Comparison of ENCODE assay signal across 4 cellular contexts in genomic region chr15:87439090-87439489, GRCh38.
TF ChIP-seq lines count a peak whose summit lies in the region.

No MANE protein-coding gene starts in this region.

TF ChIP-seq in HepG2, 621 proteins besides CTCF, POLR2A, EP300 and RAD21:
- TF ChIP-seq MAFK (conservative IDR thresholded peaks at IDR 0.05 in 1 of 2, IDR thresholded peaks at IDR 0.05 in 1 of 2; ENCODE audit: low read length in 2 of 2), result peak in 1 of 2 experiments; percentile 61; a peak in 2 of 4 replicates
- TF ChIP-seq MAFF (IDR thresholded peaks at IDR 0.05; ENCODE audit: low read depth, low read length), result peak; percentile 32; the same call in 1 of the 2 replicates
- TF ChIP-seq CERS6 (CRISPR knock-in tag; IDR thresholded peaks at IDR 0.05), result no peak
- TF ChIP-seq ZNF512 (CRISPR knock-in tag; IDR thresholded peaks at IDR 0.05), result no peak
TF ChIP-seq in HepG2: peak in this region for 2.

TF ChIP-seq in A549, 52 proteins besides CTCF, POLR2A, EP300 and RAD21:
- TF ChIP-seq ZFP36 (IDR thresholded peaks at IDR 0.05; ENCODE audit: borderline replicate concordance, partially characterized antibody) (no peak), MAFK (IDR thresholded peaks at IDR 0.05; ENCODE audit: partially characterized antibody) (peak; percentile 71)

TF ChIP-seq in IMR-90, 13 proteins besides CTCF, POLR2A, EP300 and RAD21:
- TF ChIP-seq MAFK (IDR thresholded peaks at IDR 0.05; ENCODE audit: low read depth, low read length) (peak; percentile 6; the same call in 1 of the 2 replicates), MXI1 (IDR thresholded peaks at IDR 0.05; ENCODE audit: borderline replicate concordance, low read depth, low read length) (no peak), RCOR1 (IDR thresholded peaks at IDR 0.05; ENCODE audit: insufficient replicate concordance, low read length) (no peak)

TF ChIP-seq in K562, 482 proteins besides CTCF, POLR2A, EP300 and RAD21:
- TF ChIP-seq DDX20 (tag; IDR thresholded peaks at IDR 0.05; ENCODE audit: low read depth), result no peak
- TF ChIP-seq SNIP1 (IDR thresholded peaks at IDR 0.05; ENCODE audit: low read depth), result no peak
- peak; percentile 61 for TF ChIP-seq ZNF316 (IDR thresholded peaks at IDR 0.05)
- TF ChIP-seq ARNT (IDR thresholded peaks at IDR 0.05), result no peak
- TF ChIP-seq NR3C1 (CRISPR knock-in tag; IDR thresholded peaks at IDR 0.05), result no peak
- TF ChIP-seq PRPF4 (IDR thresholded peaks at IDR 0.05; ENCODE audit: insufficient read depth, low read depth, low read length, poor library complexity, severe bottlenecking), result no peak
- peak; percentile 42; the same call in 1 of the 2 replicates for TF ChIP-seq C11orf30 (IDR thresholded peaks at IDR 0.05; ENCODE audit: low read depth)
- no peak for TF ChIP-seq RAD51 (IDR thresholded peaks at IDR 0.05; ENCODE audit: borderline replicate concordance, low read depth)
